30 cellular contexts compared by ENCODE assay signal in the genomic region with DNA sequence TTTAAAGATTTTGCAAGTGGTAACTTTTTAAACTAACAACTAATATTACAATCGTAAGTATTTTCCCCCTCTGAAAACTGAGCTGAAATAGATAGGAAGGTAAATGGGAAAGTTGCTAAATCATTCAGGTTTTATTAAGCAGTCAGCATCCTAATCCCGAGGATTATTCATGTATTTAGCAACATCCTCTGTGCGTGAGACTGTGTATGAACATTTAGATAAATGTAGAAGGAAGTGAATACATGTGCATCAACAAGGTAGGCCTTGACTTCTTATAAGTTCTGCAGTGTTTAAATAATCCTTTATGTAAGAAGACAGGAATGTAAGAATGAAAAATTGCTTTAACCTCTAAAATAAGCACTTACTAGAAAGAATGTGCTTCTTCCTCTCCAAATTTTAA.
"Had no signal": no experiment of that assay in that cellular context is flagged by ENCODE, and none has a peak within 500 bp of the region (broad histone marks: within the 10 kb centered on the region; RNA-seq: fewer than 3 reads in every experiment).

No MANE protein-coding gene starts in this region.

- H3K4me3 ChIP-seq: adrenal gland, cardiac muscle cell, Peyer's patch had no signal

- H3K27ac ChIP-seq: adrenal gland, brain microvascular endothelial cell, cardiac muscle cell, Peyer's patch, VCaP had no signal

- ATAC-seq: activated naive CD4-positive, alpha-beta T cell treated with anti-CD3 and anti-CD28 coated beads, Interleukin-2, amount 50 U/mL, for 72 hours; activated T-cell treated with anti-CD3 and anti-CD28 coated beads, Interleukin-2, amount 50 U/mL, for 4 hours had no signal

- H3K27me3 ChIP-seq: adrenal gland, brain microvascular endothelial cell, cardiac muscle cell, Peyer's patch had no signal

- H3K9me3 ChIP-seq: adrenal gland, Peyer's patch had no signal

- H3K36me3 Mint-ChIP-seq: activated CD4-positive, alpha-beta memory T cell treated with anti-CD3 and anti-CD28 coated beads for 36 hours; activated naive CD4-positive, alpha-beta T cell treated with anti-CD3 and anti-CD28 coated beads, Interleukin-2, amount 50 U/mL, for 72 hours had no signal

- H3K4me1 Mint-ChIP-seq: activated B cell treated with CpG ODN at 0.5 μM for 24 hours; central memory CD8-positive, alpha-beta T cell had no signal

- H3K36me3 ChIP-seq: adrenal gland, brain microvascular endothelial cell, cardiac muscle cell, Peyer's patch had no signal

- DNase-seq: activated B cell treated with CpG ODN at 0.5 μM for 24 hours; activated CD4-positive, alpha-beta memory T cell treated with anti-CD3 and anti-CD28 coated beads for 36 hours; activated CD4-positive, alpha-beta T cell treated with anti-CD3 and anti-CD28 coated beads for 4 hours; activated CD4-positive, alpha-beta T cell treated with anti-CD3 and anti-CD28 coated beads, Interleukin-2, amount 50 U/mL, for 1 hour; activated CD4-positive, CD25-positive, alpha-beta regulatory T cell treated with anti-CD3 and anti-CD28 coated beads, Interleukin-2, amount 50 U/mL, for 72 hours; activated CD8-positive, alpha-beta memory T cell treated with anti-CD3 and anti-CD28 coated beads, Interleukin-2, amount 50 U/mL, for 4 hours; activated gamma-delta T cell treated with Interleukin-2 at 50 U/mL for 16 hours; activated naive CD4-positive, alpha-beta T cell treated with anti-CD3 and anti-CD28 coated beads for 36 hours; activated T-cell treated with anti-CD3 and anti-CD28 coated beads for 4 hours; activated T-cell treated with anti-CD3 and anti-CD28 coated beads, Interleukin-2, amount 50 U/mL, for 4 hours; adrenal gland; anterior cingulate cortex; brain microvascular endothelial cell; Karpas-422; KBM-7; NCI-H1436 treated with DMSO at 0.1 percent for 48 hours; NCI-H1694 treated with DMSO at 0.1 percent for 48 hours; NCI-H2029; NCI-H524 treated with DMSO at 0.1 percent for 48 hours; Peyer's patch; Right ventricle myocardium superior; SW 1271; T-helper 1 cell; T-helper 2 cell; T-helper 9 cell had no signal

- H3K4me1 ChIP-seq: adrenal gland, Peyer's patch had no signal

- H3K4me3 Mint-ChIP-seq: activated B cell treated with CpG ODN at 0.5 μM for 24 hours; activated CD4-positive, alpha-beta memory T cell treated with anti-CD3 and anti-CD28 coated beads for 36 hours; activated naive CD4-positive, alpha-beta T cell treated with anti-CD3 and anti-CD28 coated beads for 36 hours; activated T-cell treated with anti-CD3 and anti-CD28 coated beads, Interleukin-2, amount 50 U/mL, for 4 hours; activated T-helper 1 cell treated with anti-CD3 and anti-CD28 coated beads, Interleukin-12 subunit alpha, Interleukin-12 subunit beta, Interleukin-2, Interleukin-4 antibody, amounts not matched to agents 30 ng/mL and 10 ng/mL and 1 ng/mL, durations not matched to agents 14 hours and 24 hours and 36 hours; central memory CD8-positive, alpha-beta T cell had no signal

- H3K27me3 Mint-ChIP-seq: activated B cell treated with CpG ODN at 0.5 μM for 24 hours; activated CD4-positive, alpha-beta memory T cell treated with anti-CD3 and anti-CD28 coated beads for 36 hours; central memory CD8-positive, alpha-beta T cell had no signal

- H3K27ac Mint-ChIP-seq: activated B cell treated with CpG ODN at 0.5 μM for 24 hours; activated CD4-positive, alpha-beta memory T cell treated with anti-CD3 and anti-CD28 coated beads for 36 hours; activated naive CD4-positive, alpha-beta T cell treated with anti-CD3 and anti-CD28 coated beads for 36 hours; activated naive CD4-positive, alpha-beta T cell treated with anti-CD3 and anti-CD28 coated beads, Interleukin-2, amount 50 U/mL, for 72 hours; activated T-helper 1 cell treated with anti-CD3 and anti-CD28 coated beads, Interleukin-12 subunit alpha, Interleukin-12 subunit beta, Interleukin-2, Interleukin-4 antibody, amounts not matched to agents 30 ng/mL and 10 ng/mL and 1 ng/mL, durations not matched to agents 14 hours and 24 hours and 36 hours had no signal
